ENCODE assay signal across 22 cellular contexts in genomic region chrX:40971736-40972135, GRCh38.
DNase-seq lines count a peak whose midpoint lies in the region; ATAC-seq and TF ChIP-seq lines count a peak whose summit lies in the region.
"Had no signal": no experiment of that assay in that cellular context is flagged by ENCODE, and none has a peak within 500 bp of the region (broad histone marks: within the 10 kb centered on the region; RNA-seq: fewer than 3 reads in every experiment).

No MANE protein-coding gene starts in this region.

- H3K9me3 ChIP-seq in A673 (ENCODE audit: low read depth, low read length, poor library complexity, severe bottlenecking) (no peaks in the 10 kb centered on the region), SK-N-SH (no peaks in the 10 kb centered on the region)
- H3K9me3 ChIP-seq: upper lobe of right lung had no signal

- DNase-seq in A673 (ENCODE audit: low spot score) (peak; percentile 39), H4 (ENCODE audit: low spot score) (peak; percentile 47), NCI-H748 (lab: John Stamatoyannopoulos, UW; ENCODE audit: unreplicated experiment) (peak; percentile 7), kidney tubule cell (ENCODE audit: low spot score) (peak; percentile 28), AG20443 (ENCODE audit: low spot score) (no peak), SK-N-SH (no peak), coronary artery (ENCODE audit: low spot score) (no peak)
- DNase-seq: ACHN; activated CD4-positive, alpha-beta T cell treated with anti-CD3 and anti-CD28 coated beads for 1 hour; activated T-cell treated with anti-CD3 and anti-CD28 coated beads, Interleukin-2, amount 50 U/mL, for 24 hours; C1 segment of cervical spinal cord; cortex of kidney; KBM-7; mammary epithelial cell; NCI-H2107; NCI-H774; occipital lobe; OCI-M1; retina; Right ventricle myocardium superior; upper lobe of right lung had no signal

- TF ChIP-seq EP300 in SK-N-SH (IDR thresholded peaks at IDR 0.05; ENCODE audit: borderline replicate concordance in 1 of 2, low read depth in 1 of 2, low read length in 1 of 2), result no peak

- no peak for ATAC-seq in GM19023 (IDR thresholded peaks at IDR 0.05; ENCODE audit: unreplicated experiment)
- ATAC-seq: upper lobe of right lung had no signal

- intact Hi-C loops in A673 (cut with micrococcal nuclease; ENCODE audit: unreplicated experiment), result no loop called here

- H3K27ac ChIP-seq in A673 (ENCODE audit: low read depth, low read length, poor library complexity, severe bottlenecking), result no peak overlapping the region
- H3K27ac ChIP-seq in SK-N-SH (ENCODE audit: low read depth in 2 of 2, low read length in 1 of 2), result no peak overlapping the region
- no peak overlapping the region for H3K27ac ChIP-seq in coronary artery
- H3K27ac ChIP-seq: upper lobe of right lung had no signal

- no peak overlapping the region for H3K4me2 ChIP-seq in SK-N-SH

- H3K9me2 ChIP-seq in SK-N-SH, result no peaks in the 10 kb centered on the region

- H2AFZ ChIP-seq in SK-N-SH (ENCODE audit: low read depth), result no peak overlapping the region

- no peaks in the 10 kb centered on the region for H3F3A ChIP-seq in SK-N-SH (replicated peaks; ENCODE audit: insufficient read depth)

- 29% methylated on average over 1 of the region's 1 CpG for WGBS in SK-N-SH (ENCODE audit: low lambda C conversion rate)

- H3K36me3 ChIP-seq in A673 (ENCODE audit: insufficient read depth, low read length, poor library complexity, severe bottlenecking), result no peaks in the 10 kb centered on the region
- H3K36me3 ChIP-seq in SK-N-SH (replicated peaks in 1 of 2; ENCODE audit: control insufficient read depth in 1 of 2, insufficient read depth in 2 of 2, low read length in 1 of 2), result no peaks in the 10 kb centered on the region
- H3K36me3 ChIP-seq: upper lobe of right lung had no signal

- H3K79me2 ChIP-seq in SK-N-SH (ENCODE audit: insufficient read depth), result no peaks in the 10 kb centered on the region

- no peak for TF ChIP-seq CTCF in A673 (conservative IDR thresholded peaks at IDR 0.05; ENCODE audit: low read depth, low read length)
- TF ChIP-seq CTCF in SK-N-SH (IDR thresholded peaks at IDR 0.05), result no peak
- no peak for TF ChIP-seq CTCF in coronary artery (IDR thresholded peaks at IDR 0.05)

- H3K4me1 ChIP-seq in A673 (ENCODE audit: insufficient read depth, low read length, poor library complexity, severe bottlenecking) (no peaks in the 10 kb centered on the region), SK-N-SH (ENCODE audit: control insufficient read depth in 1 of 2, insufficient read depth in 2 of 2, low read depth in 1 of 2, low read length in 1 of 2) (no peaks in the 10 kb centered on the region)
- H3K4me1 ChIP-seq: upper lobe of right lung had no signal

- no peak overlapping the region for H3K4me3 ChIP-seq in A673 (ENCODE audit: low read depth, low read length, poor library complexity, severe bottlenecking)
- no peak overlapping the region for H3K4me3 ChIP-seq in SK-N-SH (ENCODE audit: low read depth in 2 of 2, low read length in 1 of 2)
- H3K4me3 ChIP-seq in coronary artery, result no peak overlapping the region
- H3K4me3 ChIP-seq: upper lobe of right lung had no signal

- no peaks in the 10 kb centered on the region for H4K20me1 ChIP-seq in SK-N-SH (ENCODE audit: insufficient read depth)

- H3K27me3 ChIP-seq in A673 (replicated peaks; ENCODE audit: insufficient read depth, low read depth, low read length, poor library complexity) (no peaks in the 10 kb centered on the region), SK-N-SH (ENCODE audit: insufficient read depth) (no peaks in the 10 kb centered on the region)
- H3K27me3 ChIP-seq: upper lobe of right lung had no signal

- CTCF ChIA-PET in A673 (lab: Charles Lee) (no interaction called here), SK-N-SH (lab: Yijun Ruan, JAX) (interaction anchor here (0.8 to 1.5 kb wide), 2 partner anchors 25 to 50 kb away, joined by 3 read pairs; no protein-coding TSS in a partner anchor)

- H3K9ac ChIP-seq in SK-N-SH, result no peak overlapping the region

- BruUV-seq in A673 (replicated peaks; lab: Mats Ljungman, UMichigan), result no TSS peak

- POLR2A ChIA-PET in A673 (lab: Charles Lee; ENCODE audit: low non-redundant PET), result no interaction called here
- POLR2A ChIA-PET in SK-N-SH (lab: Yijun Ruan, JAX), result no interaction called here

- TF ChIP-seq RAD21 in SK-N-SH (IDR thresholded peaks at IDR 0.05; ENCODE audit: low read length), result no peak

TF ChIP-seq in SK-N-SH, 30 proteins besides CTCF, POLR2A, EP300 and RAD21:
- TF ChIP-seq POLR2AphosphoS5 (IDR thresholded peaks at IDR 0.05; ENCODE audit: low read depth, low read length), result no peak
- TF ChIP-seq NFIC (IDR thresholded peaks at IDR 0.05; ENCODE audit: borderline replicate concordance), result no peak
- TF ChIP-seq MAX (IDR thresholded peaks at IDR 0.05; ENCODE audit: low read depth), result no peak
- no peak for TF ChIP-seq JUND (IDR thresholded peaks at IDR 0.05)
- no peak for TF ChIP-seq GABPA (IDR thresholded peaks at IDR 0.05; ENCODE audit: low read depth)
- TF ChIP-seq RFX5 (IDR thresholded peaks at IDR 0.05; ENCODE audit: low read length), result no peak
- no peak for TF ChIP-seq FOXM1 (IDR thresholded peaks at IDR 0.05; ENCODE audit: low read depth)

Comparison
In these comparisons a context has a peak if more than half of its experiments do, and no peak if none do; other contexts are left out.
1. DNase-seq: peak in A673 (single experiment), H4 (single experiment), NCI-H748 (single experiment) and kidney tubule cell (single experiment); none in AG20443 (single experiment), SK-N-SH (single experiment) and coronary artery (single experiment).